ENCODE assay signal across 13 cellular contexts in the genomic region with DNA sequence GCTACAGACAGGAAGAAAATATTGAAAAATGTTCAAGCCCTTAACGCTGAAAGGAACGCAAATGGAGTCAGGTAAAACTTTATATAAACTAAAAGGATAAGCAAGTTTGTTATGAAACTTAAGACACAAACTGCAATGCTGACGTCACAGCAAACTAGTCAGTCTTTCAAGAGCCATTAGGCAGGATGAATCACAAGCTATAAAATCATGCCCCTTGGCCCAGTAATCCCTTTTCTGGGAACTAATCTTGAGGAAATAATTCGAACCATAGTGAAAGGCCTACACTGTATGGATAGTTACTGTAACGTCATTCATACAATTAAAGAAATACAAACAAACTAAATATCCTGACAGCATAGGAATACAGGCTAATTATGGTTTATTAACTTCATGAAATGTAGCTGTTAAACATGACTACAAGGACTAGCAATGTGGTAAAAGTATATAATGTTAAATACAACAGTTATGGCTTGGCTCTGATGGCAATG.
DNase-seq lines count a peak whose midpoint lies in the region; ATAC-seq and TF ChIP-seq lines count a peak whose summit lies in the region.
"Had no signal": no experiment of that assay in that cellular context is flagged by ENCODE, and none has a peak within 500 bp of the region (broad histone marks: within the 10 kb centered on the region; RNA-seq: fewer than 3 reads in every experiment).

No MANE protein-coding gene starts in this region.

- no peak overlapping the region for H3K4me3 ChIP-seq in HFF-Myc (replicated peaks; ENCODE audit: low read depth, low read length)
- H3K4me3 ChIP-seq: GM12878, GM23338 had no signal

- peak; percentile 99 for DNase-seq in HFF-Myc (ENCODE audit: extremely low read depth, low read depth)
- peak; percentile 84 for DNase-seq in fibroblast of the conjunctiva (ENCODE audit: low read depth)
- peak; percentile 97 for DNase-seq in stromal cell of bone marrow (ENCODE audit: low read depth)
- DNase-seq in medulla oblongata (ENCODE audit: extremely low spot score) = no peak
- no peak for DNase-seq in hippocampal formation (lab: John Stamatoyannopoulos, UW)
- DNase-seq in SHP77 treated with DMSO at 0.1 percent for 48 hours (lab: John Stamatoyannopoulos, UW) = no peak
- no peak for DNase-seq in stimulated activated CD4-positive, alpha-beta T cell treated with anti-CD3 and anti-CD28 coated beads, Interleukin-4, amount 100 ng/mL, for 1 hour
- DNase-seq: NCI-H524 treated with DMSO at 0.1 percent for 48 hours; retina; stimulated activated naive CD4-positive, alpha-beta T cell treated with Interleukin-2 at 50 U/mL for 16 hours had no signal

- TF ChIP-seq CTCF in HFF-Myc (IDR thresholded peaks at IDR 0.05; ENCODE audit: low read depth, low read length, missing control alignments) = no peak

- ATAC-seq in SK-N-SH treated with all-trans-retinoic acid at 6 μM for 48 hours = peak; percentile 53
- ATAC-seq: GM12878, GM23338 had no signal

TF ChIP-seq in SK-N-SH treated with all-trans-retinoic acid at 6 μM for 48 hours, 23 proteins besides CTCF, POLR2A, EP300 and RAD21:
- peak; percentile 31; the same call in 1 of the 2 replicates for TF ChIP-seq ZFP3 (CRISPR knock-in tag; IDR thresholded peaks at IDR 0.05)
- no peak for TF ChIP-seq BACH2 (CRISPR knock-in tag; IDR thresholded peaks at IDR 0.05; ENCODE audit: borderline replicate concordance)
- TF ChIP-seq ISL1 (CRISPR knock-in tag; IDR thresholded peaks at IDR 0.05) = peak; percentile 64
- TF ChIP-seq, protein P1, sequence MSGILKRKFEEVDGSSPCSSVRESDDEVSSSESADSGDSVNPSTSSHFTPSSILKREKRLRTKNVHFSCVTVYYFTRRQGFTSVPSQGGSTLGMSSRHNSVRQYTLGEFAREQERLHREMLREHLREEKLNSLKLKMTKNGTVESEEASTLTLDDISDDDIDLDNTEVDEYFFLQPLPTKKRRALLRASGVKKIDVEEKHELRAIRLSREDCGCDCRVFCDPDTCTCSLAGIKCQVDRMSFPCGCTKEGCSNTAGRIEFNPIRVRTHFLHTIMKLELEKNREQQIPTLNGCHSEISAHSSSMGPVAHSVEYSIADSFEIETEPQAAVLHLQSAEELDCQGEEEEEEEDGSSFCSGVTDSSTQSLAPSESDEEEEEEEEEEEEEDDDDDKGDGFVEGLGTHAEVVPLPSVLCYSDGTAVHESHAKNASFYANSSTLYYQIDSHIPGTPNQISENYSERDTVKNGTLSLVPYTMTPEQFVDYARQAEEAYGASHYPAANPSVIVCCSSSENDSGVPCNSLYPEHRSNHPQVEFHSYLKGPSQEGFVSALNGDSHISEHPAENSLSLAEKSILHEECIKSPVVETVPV (CRISPR knock-in tag; IDR thresholded peaks at IDR 0.05) = no peak
- no peak for TF ChIP-seq ESRRG (CRISPR knock-in tag; IDR thresholded peaks at IDR 0.05)
- TF ChIP-seq ZNF565 (CRISPR knock-in tag; conservative IDR thresholded peaks at IDR 0.05; ENCODE audit: low read depth) = no peak

Comparison
In these comparisons a context has a peak if more than half of its experiments do, and no peak if none do; other contexts are left out.
1. DNase-seq: peak in HFF-Myc (single experiment), fibroblast of the conjunctiva (single experiment) and stromal cell of bone marrow (single experiment); none in medulla oblongata (single experiment), hippocampal formation (0 of 2), SHP77 treated with DMSO at 0.1 percent for 48 hours (single experiment) and stimulated activated CD4-positive, alpha-beta T cell treated with anti-CD3 and anti-CD28 coated beads, Interleukin-4, amount 100 ng/mL, for 1 hour (single experiment).